22 cellular contexts compared by ENCODE assay signal in genomic region chr5:2005101-2006041, GRCh38.
DNase-seq lines count a peak whose midpoint lies in the region; ATAC-seq and TF ChIP-seq lines count a peak whose summit lies in the region.
"Had no signal": no experiment of that assay in that cellular context is flagged by ENCODE, and none has a peak within 500 bp of the region (broad histone marks: within the 10 kb centered on the region; RNA-seq: fewer than 3 reads in every experiment).

No MANE protein-coding gene starts in this region.

- POLR2A ChIA-PET in HEK293 (lab: Yijun Ruan, JAX): no interaction called here

- ATAC-seq in GM23338: no peak; the same call in 2 of the 3 replicates
- no peak for ATAC-seq in HG03354 (IDR thresholded peaks at IDR 0.05; ENCODE audit: poor library complexity, severe bottlenecking, unreplicated experiment)
- no peak for ATAC-seq in HG02973 (IDR thresholded peaks at IDR 0.05; ENCODE audit: unreplicated experiment)
- ATAC-seq: HCT116 had no signal

- no peaks in the 10 kb centered on the region for H3K9me3 ChIP-seq in HEK293 (ENCODE audit: control insufficient read depth, insufficient read depth, low read depth, low read length)

- H2AFZ ChIP-seq in GM23338: no peak overlapping the region
- H2AFZ ChIP-seq: GM23248 had no signal

- H3K27ac Mint-ChIP-seq in GM23338 (no peak overlapping the region), osteocyte (ENCODE audit: unreplicated experiment) (no peak overlapping the region)
- H3K27ac Mint-ChIP-seq: IgD-negative memory B cell had no signal

- TF ChIP-seq CTCF in GM23338 (conservative IDR thresholded peaks at IDR 0.05; ENCODE audit: low read depth in 2 of 2) (peak in 1 of 2 experiments; percentile 17; a peak in 1 of 4 replicates), HEK293 (tag by site-specific recombination; IDR thresholded peaks at IDR 0.05) (no peak), osteocyte (IDR thresholded peaks at IDR 0.05) (no peak)

- DNase-seq in GM23338 (ENCODE audit: low spot score): peak; percentile 15
- DNase-seq in islet precursor cell: peak; percentile 46
- peak; percentile 71 for DNase-seq in osteocyte (ENCODE audit: extremely low spot score, unreplicated experiment)
- DNase-seq in DMS 273 treated with DMSO at 0.1 percent for 48 hours (lab: John Stamatoyannopoulos, UW): no peak
- DNase-seq in AG08396 (ENCODE audit: low spot score): no peak
- DNase-seq: Calu3, DMS153, DND-41, GM23248, NCI-H1048, NCI-H1417 treated with DMSO at 0.1 percent for 48 hours, NCI-H1694 treated with DMSO at 0.1 percent for 48 hours, NCI-H2081, NCI-H2227 treated with DMSO at 0.1 percent for 48 hours, NCI-H526 treated with DMSO at 0.1 percent for 48 hours, RPMI8226, SHP77 had no signal

- H3K36me3 ChIP-seq in GM23338 (ENCODE audit: insufficient read depth) (no peaks in the 10 kb centered on the region), HEK293 (ENCODE audit: control insufficient read depth in 2 of 2, insufficient read depth in 1 of 2, low read length in 2 of 2) (no peaks in the 10 kb centered on the region)

- no peaks in the 10 kb centered on the region for H3K9me3 Mint-ChIP-seq in GM23338
- H3K9me3 Mint-ChIP-seq in osteocyte (ENCODE audit: unreplicated experiment): no peaks in the 10 kb centered on the region
- H3K9me3 Mint-ChIP-seq: IgD-negative memory B cell had no signal

- no peaks in the 10 kb centered on the region for H3K9me2 ChIP-seq in GM23338 (ENCODE audit: insufficient read depth)

- H3K36me3 Mint-ChIP-seq in GM23338 (ENCODE audit: low read depth) (no peaks in the 10 kb centered on the region), osteocyte (ENCODE audit: unreplicated experiment) (no peaks in the 10 kb centered on the region)
- H3K36me3 Mint-ChIP-seq: IgD-negative memory B cell had no signal

- H3F3A ChIP-seq in GM23338 (replicated peaks; ENCODE audit: low read depth): no peaks in the 10 kb centered on the region

- H3K79me2 ChIP-seq in GM23338 (replicated peaks; ENCODE audit: insufficient read depth): no peaks in the 10 kb centered on the region

- H3K27ac ChIP-seq in GM23338 (ENCODE audit: low read depth) (no peak overlapping the region), HEK293 (ENCODE audit: extremely low read depth, low read depth, low read length) (no peak overlapping the region)
- H3K27ac ChIP-seq: GM23248 had no signal

- H3K4me2 ChIP-seq in GM23338: no peak overlapping the region

- H3K4me3 ChIP-seq in GM23338 (no peak overlapping the region), HEK293 (ENCODE audit: low read depth, low read length) (no peak overlapping the region)
- H3K4me3 ChIP-seq: GM23248 had no signal

- H3K4me1 ChIP-seq in GM23338 (ENCODE audit: insufficient read depth) (no peaks in the 10 kb centered on the region), HEK293 (ENCODE audit: control insufficient read depth, insufficient read depth, low read length) (no peaks in the 10 kb centered on the region)

- H3K4me3 Mint-ChIP-seq in GM23338: no peak overlapping the region
- H3K4me3 Mint-ChIP-seq in osteocyte (ENCODE audit: unreplicated experiment): no peak overlapping the region
- H3K4me3 Mint-ChIP-seq: IgD-negative memory B cell had no signal

- no peaks in the 10 kb centered on the region for H4K20me1 ChIP-seq in GM23338 (replicated peaks; ENCODE audit: insufficient read depth)

- CTCF ChIA-PET in HEK293 (lab: Yijun Ruan, JAX): no interaction called here

- H3K4me1 Mint-ChIP-seq in GM23338: no peaks in the 10 kb centered on the region
- H3K4me1 Mint-ChIP-seq in osteocyte (ENCODE audit: unreplicated experiment): no peaks in the 10 kb centered on the region

- peaks cover 5% of the 10 kb centered on the region for H3K27me3 Mint-ChIP-seq in GM23338 (ENCODE audit: insufficient read depth, low read depth, poor library complexity)
- no peaks in the 10 kb centered on the region for H3K27me3 Mint-ChIP-seq in osteocyte (ENCODE audit: unreplicated experiment)

- no peaks in the 10 kb centered on the region for H3K27me3 ChIP-seq in GM23338 (ENCODE audit: insufficient read depth)

TF ChIP-seq in GM23338, 12 proteins besides CTCF, POLR2A, EP300 and RAD21 (continues in another document):
- no peak for TF ChIP-seq JUNB (IDR thresholded peaks at IDR 0.05; ENCODE audit: unreplicated experiment)
- no peak for TF ChIP-seq CREB1 (CRISPR knock-in tag; IDR thresholded peaks at IDR 0.05; ENCODE audit: low read depth)

TF ChIP-seq in HEK293, 187 proteins besides CTCF, POLR2A, EP300 and RAD21:
- TF ChIP-seq ZNF768 (tag by site-specific recombination; IDR thresholded peaks at IDR 0.05): no peak
- TF ChIP-seq ZIC2 (tag by site-specific recombination; IDR thresholded peaks at IDR 0.05): peak; percentile 53

Comparison
In these comparisons a context has a peak if more than half of its experiments do, and no peak if none do; other contexts are left out.
1. DNase-seq: peak in GM23338 (single experiment), islet precursor cell (single experiment) and osteocyte (single experiment); none in DMS 273 treated with DMSO at 0.1 percent for 48 hours (single experiment) and AG08396 (single experiment).